22 cellular contexts compared by ENCODE assay signal in genomic region chr2:219675206-219675605, GRCh38. TPM values are rescaled to one million over a fixed set of nuclear protein-coding genes. Genes with fewer than 3 reads are reported as not detected.
DNase-seq lines count a peak whose midpoint lies in the region; ATAC-seq and TF ChIP-seq lines count a peak whose summit lies in the region.
"Had no signal": no experiment of that assay in that cellular context is flagged by ENCODE, and none has a peak within 500 bp of the region (broad histone marks: within the 10 kb centered on the region; RNA-seq: fewer than 3 reads in every experiment).

No MANE protein-coding gene starts in this region.

- CTCF ChIA-PET in PC-9 (lab: Charles Lee): interaction anchor here (0.6 kb wide), 1 partner anchor 13 kb away, joined by 3 read pairs; no protein-coding TSS in a partner anchor

- no peaks in the 10 kb centered on the region for H3K9me2 ChIP-seq in PC-9 (ENCODE audit: insufficient read depth)

- 0 out of 2 replicates have a peak, but pooled peaks cover 3% of the 10 kb centered on the region for H3F3A ChIP-seq in PC-9 (ENCODE audit: insufficient read depth, low read depth)

- H3K79me2 ChIP-seq in PC-9 (ENCODE audit: low read depth): no peaks in the 10 kb centered on the region

- H2AFZ ChIP-seq in PC-9: no peak overlapping the region

- H3K4me3 ChIP-seq in PC-9 (no peak overlapping the region), heart left ventricle (no peak overlapping the region), psoas muscle (no peak overlapping the region)
- H3K4me3 ChIP-seq: esophagus squamous epithelium had no signal

- peak overlapping the region; percentile 9; the same call in 1 of the 2 replicates for H3K4me2 ChIP-seq in PC-9

- H3K4me1 ChIP-seq in PC-9 (replicated peaks; ENCODE audit: insufficient read depth): peaks cover 25% of the 10 kb centered on the region
- peaks cover 0 to 9% (median 0%) of the 10 kb centered on the region in 12 donors for H3K4me1 ChIP-seq in heart left ventricle
- no peaks in the 10 kb centered on the region for H3K4me1 ChIP-seq in psoas muscle

- intact Hi-C loops in PC-9 (cut with micrococcal nuclease; ENCODE audit: unreplicated experiment): no loop called here
- intact Hi-C loops in heart left ventricle (cut with DNase I): no loop called here
- intact Hi-C loops in psoas muscle (cut with DNase I): no loop called here

- TF ChIP-seq CTCF in PC-9 (conservative IDR thresholded peaks at IDR 0.05) (no peak), heart left ventricle (IDR thresholded peaks at IDR 0.05) (no peak), psoas muscle (IDR thresholded peaks at IDR 0.05) (no peak)

- H3K27ac ChIP-seq in PC-9: no peak overlapping the region
- H3K27ac ChIP-seq in heart left ventricle: peak overlapping the region in 1 of 12 donors; percentile 15
- H3K27ac ChIP-seq in psoas muscle: no peak overlapping the region
- H3K27ac ChIP-seq: esophagus squamous epithelium had no signal

- POLR2A ChIA-PET in PC-9 (lab: Charles Lee; ENCODE audit: unreplicated experiment): interaction anchor here (0.6 to 1.1 kb wide), 3 partner anchors 10 to 30 kb away, joined by 4 to 5 read pairs (median 5); no protein-coding TSS in a partner anchor

- DNase-seq in EH (ENCODE audit: low read depth) (peak; percentile 35), PC-9 (peak; percentile 62 to 70), heart left ventricle (no peak), psoas muscle (no peak), cerebellar cortex (ENCODE audit: low spot score) (no peak)
- DNase-seq in stimulated activated CD4-positive, alpha-beta T cell treated with anti-CD3 and anti-CD28 coated beads, Interleukin-1b, Interleukin-23, amount 100 ng/mL, for 48 hours: no peak
- DNase-seq in stimulated activated naive CD8-positive, alpha-beta T cell treated with anti-CD3 and anti-CD28 coated beads, Interleukin-15, Interleukin-2, amounts not matched to agents 100 U/mL and 50 U/mL, for 24 hours: no peak
- DNase-seq: activated CD4-positive, alpha-beta T cell treated with anti-CD3 and anti-CD28 coated beads, Interleukin-2, amount 10 ng/mL, durations not matched to agents 24 days and 14 days; activated naive CD8-positive, alpha-beta T cell treated with anti-CD3 and anti-CD28 coated beads, Interleukin-2, amount 10 ng/mL, durations not matched to agents 7 days and 5 days; effector memory CD4-positive, alpha-beta T cell; esophagus squamous epithelium; GDM1; H7; IMR-90; kidney glomerular epithelial cell; mesendoderm; naive thymus-derived CD4-positive, alpha-beta T cell; NCI-H146; occipital lobe; T-helper 17 cell had no signal

- TF ChIP-seq POLR2A in heart left ventricle (IDR thresholded peaks at IDR 0.05): no peak
- no peak for TF ChIP-seq POLR2A in GM18505 (IDR thresholded peaks at IDR 0.05; ENCODE audit: borderline replicate concordance, extremely low read depth, insufficient read depth, insufficient read length)

- H3K9me3 ChIP-seq in PC-9 (ENCODE audit: insufficient read depth, low read depth): no peaks in the 10 kb centered on the region; the same call in 1 of the 2 replicates
- no peaks in the 10 kb centered on the region for H3K9me3 ChIP-seq in heart left ventricle
- H3K9me3 ChIP-seq in psoas muscle: no peaks in the 10 kb centered on the region
- H3K9me3 ChIP-seq: esophagus squamous epithelium had no signal

- ATAC-seq in heart left ventricle (peak; percentile 21 to 80 (median 70)), psoas muscle (peak; percentile 54 to 84 (median 67)), GM18505 (IDR thresholded peaks at IDR 0.05; ENCODE audit: unreplicated experiment) (no peak)
- no peak for ATAC-seq in stimulated activated naive CD8-positive, alpha-beta T cell treated with anti-CD3 and anti-CD28 coated beads, Interleukin-15, Interleukin-2, amounts not matched to agents 100 U/mL and 50 U/mL, for 24 hours
- ATAC-seq: naive thymus-derived CD4-positive, alpha-beta T cell; sciatic nerve; T-helper 17 cell had no signal

- H4K20me1 ChIP-seq in PC-9 (ENCODE audit: insufficient read depth): no peaks in the 10 kb centered on the region

- no peaks in the 10 kb centered on the region for H3K27me3 ChIP-seq in PC-9 (ENCODE audit: insufficient read depth, low read depth)
- H3K27me3 ChIP-seq in heart left ventricle: peaks cover 0 to 4% (median 0%) of the 10 kb centered on the region in 9 donors
- no peaks in the 10 kb centered on the region for H3K27me3 ChIP-seq in psoas muscle (ENCODE audit: insufficient read depth in 3 of 3, low read length in 2 of 3)

- no TSS peak for BruUV-seq in PC-9 (replicated peaks; lab: Mats Ljungman, UMichigan)

- WGBS in heart left ventricle, 4 donors: 42 to 51% (median 49%) methylated on average over 4 of the region's 4 CpGs
- 15 to 30% (median 26%) methylated on average over 4 of the region's 4 CpGs for WGBS in psoas muscle, 3 donors

- H3K36me3 ChIP-seq in PC-9 (ENCODE audit: low read depth) (no peaks in the 10 kb centered on the region), heart left ventricle (no peaks in the 10 kb centered on the region), psoas muscle (ENCODE audit: insufficient read depth in 1 of 2, low read depth in 1 of 2) (no peaks in the 10 kb centered on the region)
- H3K36me3 ChIP-seq: esophagus squamous epithelium had no signal

RNA-seq across cellular contexts. Expression of gene SLC4A3, which starts 47.8 kb away (rescaled TPM):
- total RNA-seq in PC-9 (2021) (7.3 and 9.0 TPM in 2 replicates), heart left ventricle (100 to 1,000 TPM; 249 to 507 (median 428) TPM), psoas muscle (1 to 10 TPM in 1 of 4 donors, under 1 TPM in 3; 0.50 to 1.4 (median 0.78) TPM)
- polyA plus RNA-seq in heart left ventricle (100 to 1,000 TPM; 236 to 250 TPM), psoas muscle (under 1 TPM; 0.40 to 0.60 (median 0.48) TPM)
- total RNA-seq: activated naive CD8-positive, alpha-beta T cell treated with anti-CD3 and anti-CD28 coated beads, Interleukin-2, amount 10 ng/mL, durations not matched to agents 7 days and 5 days had no signal
- polyA plus RNA-seq: naive thymus-derived CD4-positive, alpha-beta T cell had no signal

Comparison
In these comparisons a context has a peak if more than half of its experiments do, and no peak if none do; other contexts are left out.
1. DNase-seq: peak in EH (single experiment) and PC-9 (2 of 2); none in heart left ventricle (0 of 5), psoas muscle (0 of 2), stimulated activated CD4-positive, alpha-beta T cell treated with anti-CD3 and anti-CD28 coated beads, Interleukin-1b, Interleukin-23, amount 100 ng/mL, for 48 hours (single experiment), stimulated activated naive CD8-positive, alpha-beta T cell treated with anti-CD3 and anti-CD28 coated beads, Interleukin-15, Interleukin-2, amounts not matched to agents 100 U/mL and 50 U/mL, for 24 hours (single experiment) and cerebellar cortex (single experiment).
2. ATAC-seq: peak in heart left ventricle (4 of 4) and psoas muscle (4 of 4); none in GM18505 (single experiment) and stimulated activated naive CD8-positive, alpha-beta T cell treated with anti-CD3 and anti-CD28 coated beads, Interleukin-15, Interleukin-2, amounts not matched to agents 100 U/mL and 50 U/mL, for 24 hours (single experiment).
3. RNA of gene SLC4A3, which starts 47.8 kb away (total RNA-seq): 249 to 507 TPM in heart left ventricle; 7.3 to 9.0 TPM in PC-9 and 0.50 to 1.4 TPM in psoas muscle; every median in the first group is over 10 times any median in the second.